2 cellular contexts compared by ENCODE assay signal in genomic region chr6:11201015-11201414, GRCh38.
TF ChIP-seq lines count a peak whose summit lies in the region.

No MANE protein-coding gene starts in this region.

TF ChIP-seq in SK-N-SH treated with all-trans-retinoic acid at 6 μM for 48 hours, 23 proteins besides CTCF, POLR2A, EP300 and RAD21:
- TF ChIP-seq POU6F1 (CRISPR knock-in tag; IDR thresholded peaks at IDR 0.05; ENCODE audit: borderline replicate concordance, low read depth) (no peak), SNAI2 (CRISPR knock-in tag; IDR thresholded peaks at IDR 0.05) (no peak), CSDC2 (CRISPR knock-in tag; IDR thresholded peaks at IDR 0.05) (peak; percentile 14; the same call in 1 of the 2 replicates)

TF ChIP-seq in endothelial cell of umbilical vein, 7 proteins besides CTCF, POLR2A, EP300 and RAD21:
- no peak for TF ChIP-seq EZH2 (IDR thresholded peaks at IDR 0.05; ENCODE audit: borderline replicate concordance, low read depth, low read length, severe bottlenecking)
- TF ChIP-seq MAX (IDR thresholded peaks at IDR 0.05; ENCODE audit: insufficient read depth, insufficient read length) = no peak
- TF ChIP-seq JUN (IDR thresholded peaks at IDR 0.05; ENCODE audit: borderline replicate concordance, insufficient read depth, insufficient read length, low read depth) = no peak
- no peak for TF ChIP-seq MYC (IDR thresholded peaks at IDR 0.05; ENCODE audit: low read depth, low read length)
- no peak for TF ChIP-seq POLR2AphosphoS5 (IDR thresholded peaks at IDR 0.05; ENCODE audit: insufficient read depth, low read depth, low read length)
- TF ChIP-seq FOS (IDR thresholded peaks at IDR 0.05; ENCODE audit: borderline replicate concordance, insufficient read depth, low read length) = no peak
- TF ChIP-seq GATA2 (IDR thresholded peaks at IDR 0.05; ENCODE audit: insufficient read depth, insufficient read length, low read depth, low read length) = no peak
